Comparison of ENCODE assay signal across 15 cellular contexts in genomic region chr7:104241581-104241980, GRCh38. TPM values are rescaled to one million over a fixed set of nuclear protein-coding genes. Genes with fewer than 3 reads are reported as not detected.
DNase-seq lines count a peak whose midpoint lies in the region; ATAC-seq lines count a peak whose summit lies in the region.
"Had no signal": no experiment of that assay in that cellular context is flagged by ENCODE, and none has a peak within 500 bp of the region (broad histone marks: within the 10 kb centered on the region; RNA-seq: fewer than 3 reads in every experiment).

No MANE protein-coding gene starts in this region.

- ATAC-seq in GM18858 (IDR thresholded peaks at IDR 0.05; ENCODE audit: unreplicated experiment): no peak
- ATAC-seq: GM12878, HepG2 had no signal

- no peak overlapping the region for H2BK12ac ChIP-seq in mesenchymal stem cell (ENCODE audit: low read length in 2 of 2)

- no peak overlapping the region for H3K4ac ChIP-seq in mesenchymal stem cell (ENCODE audit: low read depth in 1 of 2, low read length in 2 of 2)

- H3K4me1 ChIP-seq in GM23248 (ENCODE audit: insufficient read depth) (no peaks in the 10 kb centered on the region), adipocyte (ENCODE audit: control insufficient read depth, insufficient read depth, low read length) (peaks cover 27% of the 10 kb centered on the region), mesenchymal stem cell (ENCODE audit: control insufficient read depth, insufficient read depth, low read depth, low read length) (no peaks in the 10 kb centered on the region)
- H3K4me1 ChIP-seq: HAP-1 had no signal

- 78 to 88% methylated on average over 3 of the region's 3 CpGs for WGBS in GM23248 (ENCODE audit: low coverage in 1 of 2, low lambda C conversion rate in 2 of 2, missing lambda C conversion rate in 2 of 2), 2 experiments
- WGBS in mesenchymal stem cell: 94% methylated on average over 3 of the region's 3 CpGs

- H3K9me3 ChIP-seq in GM23248 (ENCODE audit: low read depth): no peaks in the 10 kb centered on the region
- H3K9me3 ChIP-seq in adipocyte (ENCODE audit: control insufficient read depth, low read length): no peaks in the 10 kb centered on the region
- H3K9me3 ChIP-seq in mesenchymal stem cell (ENCODE audit: control insufficient read depth, low read length): no peaks in the 10 kb centered on the region
- H3K9me3 ChIP-seq: HAP-1 had no signal

- H3K4me3 ChIP-seq in GM23248 (no peak overlapping the region), adipocyte (ENCODE audit: low read length) (peak overlapping the region; percentile 40), mesenchymal stem cell (ENCODE audit: insufficient read depth in 1 of 2, low read depth in 1 of 2, low read length in 2 of 2) (no peak overlapping the region)
- H3K4me3 ChIP-seq: GM12878, HAP-1 had no signal

- H4K91ac ChIP-seq in mesenchymal stem cell (ENCODE audit: low read length): no peak overlapping the region

- H3F3A ChIP-seq in GM23248 (ENCODE audit: insufficient read depth): no peaks in the 10 kb centered on the region

- H2BK15ac ChIP-seq in mesenchymal stem cell (ENCODE audit: low read depth, poor library complexity, severe bottlenecking): no peak overlapping the region

- DNase-seq in GM23248: peak; percentile 40
- no peak for DNase-seq in adipocyte (ENCODE audit: low read depth)
- DNase-seq in mesenchymal stem cell: no peak
- peak; percentile 56 for DNase-seq in stromal cell of bone marrow (ENCODE audit: low read depth)
- no peak for DNase-seq in middle frontal gyrus (ENCODE audit: extremely low spot score, low spot score)
- DNase-seq in caudate nucleus (lab: John Stamatoyannopoulos, UW): no peak
- DNase-seq in HUDEP-2 (lab: John Stamatoyannopoulos, UW; ENCODE audit: unreplicated experiment in 76 of 76): no peak
- DNase-seq: C1 segment of cervical spinal cord; Calu3; CD4-positive, alpha-beta T cell; DMS79 had no signal

- H3K9me2 ChIP-seq in GM23248 (ENCODE audit: insufficient read depth): no peaks in the 10 kb centered on the region

- no peak overlapping the region for H3K23ac ChIP-seq in mesenchymal stem cell (ENCODE audit: low read length in 2 of 2)

- H4K8ac ChIP-seq in mesenchymal stem cell (ENCODE audit: low read length): no peak overlapping the region

- no peaks in the 10 kb centered on the region for H3K36me3 ChIP-seq in GM23248 (ENCODE audit: low read depth)
- no peaks in the 10 kb centered on the region for H3K36me3 ChIP-seq in adipocyte (ENCODE audit: control insufficient read depth, insufficient read depth, low read length, severe bottlenecking)
- H3K36me3 ChIP-seq in mesenchymal stem cell (ENCODE audit: control insufficient read depth in 1 of 2, insufficient read depth in 2 of 2, low read depth in 1 of 2, low read length in 2 of 2): no peaks in the 10 kb centered on the region
- H3K36me3 ChIP-seq: HAP-1 had no signal

- H2AK5ac ChIP-seq in mesenchymal stem cell (ENCODE audit: low read length, severe bottlenecking): no peak overlapping the region

- no peaks in the 10 kb centered on the region for H3K79me2 ChIP-seq in GM23248 (ENCODE audit: insufficient read depth)

- no peak overlapping the region for H3K18ac ChIP-seq in mesenchymal stem cell (ENCODE audit: low read depth in 1 of 2, low read length in 2 of 2)

- no peak overlapping the region for H3K27ac ChIP-seq in GM23248
- no peak overlapping the region for H3K27ac ChIP-seq in mesenchymal stem cell (ENCODE audit: low read length, poor library complexity, severe bottlenecking)
- no peak overlapping the region for H3K27ac ChIP-seq in caudate nucleus (ENCODE audit: low read depth, low read length)

- H3K27me3 ChIP-seq in GM23248 (replicated peaks; ENCODE audit: insufficient read depth): no peaks in the 10 kb centered on the region; the same call in none of the 2 replicates
- peaks cover 17% of the 10 kb centered on the region for H3K27me3 ChIP-seq in adipocyte (replicated peaks; ENCODE audit: control insufficient read depth, insufficient read depth, low read length)
- H3K27me3 ChIP-seq in mesenchymal stem cell (ENCODE audit: control insufficient read depth in 1 of 2, insufficient read depth in 1 of 2, low read length in 2 of 2): peaks cover 14 to 21% of the 10 kb centered on the region in 2 experiments

- no peak overlapping the region for H2AFZ ChIP-seq in GM23248
- no peak overlapping the region for H2AFZ ChIP-seq in mesenchymal stem cell (ENCODE audit: low read depth, low read length)

- no peak overlapping the region for H2BK5ac ChIP-seq in mesenchymal stem cell (ENCODE audit: low read depth, low read length, poor library complexity, severe bottlenecking)

- H3K9ac ChIP-seq in GM23248: no peak overlapping the region
- peak overlapping the region; percentile 11 for H3K9ac ChIP-seq in adipocyte (ENCODE audit: low read length)
- H3K9ac ChIP-seq in mesenchymal stem cell (ENCODE audit: low read length): peak overlapping the region; percentile 14

- H2BK120ac ChIP-seq in mesenchymal stem cell (ENCODE audit: low read depth, low read length): no peak overlapping the region

- H3K4me2 ChIP-seq in GM23248 (ENCODE audit: unreplicated experiment) (no peak overlapping the region), mesenchymal stem cell (ENCODE audit: low read length, poor library complexity, severe bottlenecking) (no peak overlapping the region)

- H3K79me1 ChIP-seq in mesenchymal stem cell (replicated peaks; ENCODE audit: low read length, poor library complexity, severe bottlenecking): no peaks in the 10 kb centered on the region

- no peak overlapping the region for H3K14ac ChIP-seq in mesenchymal stem cell (ENCODE audit: low read length in 2 of 2)

- no peaks in the 10 kb centered on the region for H4K20me1 ChIP-seq in GM23248 (ENCODE audit: insufficient read depth)

- in situ Hi-C loops in GM23248 (cut with MboI): no loop called here

RNA-seq across cellular contexts. Expression of gene ORC5, which starts 33.8 kb away (rescaled TPM):
- 21.4 and 23.3 TPM in 2 replicates for total RNA-seq in GM23248 (2014; rRNA removed; shearing (Covaris generic))
- 24.0 and 24.9 TPM in 2 replicates for polyA plus RNA-seq in GM23248 (2016; fragmentation: Nextera tagmentation; extraction: Ambion mirVana)
- polyA plus RNA-seq in mesenchymal stem cell (2013, experiment 1 of 2): 14.9 TPM
- polyA plus RNA-seq in mesenchymal stem cell (2013, experiment 2 of 2): 16.0 TPM

Comparison
In these comparisons a context has a peak if more than half of its experiments do, and no peak if none do; other contexts are left out.
1. DNase-seq: peak in GM23248 (single experiment) and stromal cell of bone marrow (single experiment); none in adipocyte (single experiment), mesenchymal stem cell (single experiment), middle frontal gyrus (single experiment), caudate nucleus (0 of 61) and HUDEP-2 (0 of 76).